ENCODE assay signal across 8 cellular contexts in the genomic region with DNA sequence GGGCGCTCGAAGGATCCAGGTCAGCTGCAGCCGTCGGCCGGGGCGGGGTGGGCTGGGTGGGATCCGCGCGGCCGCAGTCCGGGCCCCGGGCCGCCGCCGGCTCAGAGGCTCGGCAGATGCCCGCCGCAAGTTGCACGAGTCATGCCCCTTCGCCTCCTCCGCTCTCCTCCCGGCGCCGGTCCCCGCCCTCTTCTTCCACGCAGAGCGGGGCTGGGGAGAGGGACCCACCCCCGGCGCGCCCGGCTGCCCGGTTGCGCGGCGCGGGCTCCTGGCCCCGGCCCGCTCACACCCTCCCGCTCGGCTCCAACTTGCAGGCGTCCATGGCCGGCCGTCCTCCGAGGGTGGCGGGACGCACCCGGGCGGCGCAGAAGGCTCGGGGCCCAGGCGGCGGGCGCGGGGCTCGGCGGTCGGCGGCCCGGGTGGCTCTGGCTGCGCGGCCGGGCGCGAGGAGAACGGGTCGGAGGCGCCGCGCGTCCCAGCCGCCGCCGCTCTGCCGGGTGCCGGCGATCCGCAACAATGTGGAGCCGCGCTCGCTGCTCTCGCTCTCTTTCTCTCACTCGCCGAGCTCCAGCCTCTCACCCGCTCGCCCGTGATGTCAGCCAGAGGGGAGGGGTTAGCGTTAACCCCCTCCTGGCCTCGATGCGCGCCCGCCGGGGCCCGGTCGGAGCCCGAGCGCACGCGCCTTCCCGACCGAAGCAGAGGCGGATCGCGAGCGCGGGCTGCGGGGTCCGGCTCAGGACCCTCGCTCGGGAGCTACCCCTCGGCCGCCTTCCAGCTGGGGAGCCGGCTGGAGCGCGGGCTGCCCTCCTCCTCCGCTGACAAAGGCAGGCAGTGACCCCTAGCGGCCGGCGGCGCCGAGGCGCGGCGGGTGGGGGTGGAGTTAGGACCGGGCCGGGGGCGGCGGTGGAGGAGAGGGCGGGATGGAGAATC. TPM values are rescaled to one million over a fixed set of nuclear protein-coding genes. Genes with fewer than 3 reads are reported as not detected.
DNase-seq lines count a peak whose midpoint lies in the region; ATAC-seq and FAIRE-seq lines count a peak whose summit lies in the region.

A gene with protein sequence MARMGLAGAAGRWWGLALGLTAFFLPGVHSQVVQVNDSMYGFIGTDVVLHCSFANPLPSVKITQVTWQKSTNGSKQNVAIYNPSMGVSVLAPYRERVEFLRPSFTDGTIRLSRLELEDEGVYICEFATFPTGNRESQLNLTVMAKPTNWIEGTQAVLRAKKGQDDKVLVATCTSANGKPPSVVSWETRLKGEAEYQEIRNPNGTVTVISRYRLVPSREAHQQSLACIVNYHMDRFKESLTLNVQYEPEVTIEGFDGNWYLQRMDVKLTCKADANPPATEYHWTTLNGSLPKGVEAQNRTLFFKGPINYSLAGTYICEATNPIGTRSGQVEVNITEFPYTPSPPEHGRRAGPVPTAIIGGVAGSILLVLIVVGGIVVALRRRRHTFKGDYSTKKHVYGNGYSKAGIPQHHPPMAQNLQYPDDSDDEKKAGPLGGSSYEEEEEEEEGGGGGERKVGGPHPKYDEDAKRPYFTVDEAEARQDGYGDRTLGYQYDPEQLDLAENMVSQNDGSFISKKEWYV (minus strand): TSS at position 550 of the 930 bp plus-strand sequence. CDS start 647 bp downstream, outside the sequence.

- in situ Hi-C loops in G401 (cut with HindIII; ENCODE audit: low sequenced_read_pairs), result no loop called here

- no peaks in the 10 kb centered on the region for H3K27me3 ChIP-seq in SJCRH30

- H3K36me3 ChIP-seq in SJCRH30, result peaks cover 4% of the 10 kb centered on the region; the same call in 1 of the 2 replicates

- no peak for FAIRE-seq in frontal cortex (lab: Jason Lieb, UNC)

- ATAC-seq in GM21825 (IDR thresholded peaks at IDR 0.05; ENCODE audit: unreplicated experiment), result peak; percentile 67

- peaks cover 10% of the 10 kb centered on the region for H3K4me1 ChIP-seq in SJCRH30

- peak within 1 kb of the TSS; percentile 61 for H3K27ac ChIP-seq in SJCRH30
- H3K27ac ChIP-seq in substantia nigra (ENCODE audit: low read depth, low read length, poor library complexity, severe bottlenecking), result peak within 1 kb of the TSS; percentile 79

- DNase-seq in G401 (ENCODE audit: low spot score) (peak; percentile 89), Kasumi-1 (lab: John Stamatoyannopoulos, UW) (peak; percentile 71 to 77), SJCRH30 (peak; percentile 83 to 87), frontal cortex (ENCODE audit: low spot score in 2 of 2) (peak; percentile 92 to 96), non-pigmented ciliary epithelial cell (ENCODE audit: low read depth) (peak; percentile 38), substantia nigra (lab: John Stamatoyannopoulos, UW) (peak; percentile 36 to 98 (median 91))
- peak; percentile 90 for DNase-seq in activated naive CD4-positive, alpha-beta T cell treated with Interleukin-2 at 50 U/mL for 16 hours

- no peaks in the 10 kb centered on the region for H3K9me3 ChIP-seq in SJCRH30 (replicated peaks)

- peak within 1 kb of the TSS; percentile 97 for H3K4me3 ChIP-seq in SJCRH30

RNA-seq across cellular contexts. Expression of the gene that starts here (rescaled TPM):
- 2.3 and 3.6 TPM in 2 replicates for total RNA-seq in G401 (2014; rRNA removed; shearing (Covaris generic))
- total RNA-seq in SJCRH30 (2014; rRNA removed; shearing (Covaris generic)), result 61.1 and 61.7 TPM in 2 replicates
- 10.2 TPM for total RNA-seq in frontal cortex

Comparison
In these comparisons a context has a peak if more than half of its experiments do, and no peak if none do; other contexts are left out.
1. Peak in every context shown above with its lines: DNase-seq, ATAC-seq, H3K4me3 ChIP-seq and H3K27ac ChIP-seq.
2. DNase-seq: peak in every context shown above with its lines; median percentile 94 in frontal cortex; 91 in substantia nigra; 90 in activated naive CD4-positive, alpha-beta T cell treated with Interleukin-2 at 50 U/mL for 16 hours; 89 in G401; 85 in SJCRH30; 74 in Kasumi-1; 38 in non-pigmented ciliary epithelial cell.